In the genomic region with DNA sequence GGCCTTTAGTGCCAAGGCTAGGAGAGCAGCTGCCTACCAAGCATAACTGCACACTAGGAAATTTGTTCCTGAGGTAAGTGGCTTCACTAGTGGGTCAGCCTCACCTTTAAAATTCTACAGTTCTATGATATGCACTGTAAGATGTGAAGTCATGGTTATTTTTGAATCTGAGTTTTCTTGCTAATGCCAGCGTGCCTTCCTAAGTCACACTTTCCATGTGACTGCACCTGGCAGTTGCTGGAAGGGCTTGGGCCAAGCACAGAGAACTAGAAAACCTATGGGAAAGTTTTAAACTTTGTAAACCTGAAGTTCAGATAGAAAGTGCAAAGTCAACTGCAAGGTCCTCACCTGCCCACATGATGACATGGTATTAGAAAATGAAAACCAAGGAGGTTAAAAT, we compare ENCODE assay signal across 32 cellular contexts. TPM values are rescaled to one million over a fixed set of nuclear protein-coding genes. Genes with fewer than 3 reads are reported as not detected.
"Had no signal": no experiment of that assay in that cellular context is flagged by ENCODE, and none has a peak within 500 bp of the region (broad histone marks: within the 10 kb centered on the region; RNA-seq: fewer than 3 reads in every experiment).

No MANE protein-coding gene starts in this region.

- DNase-seq: activated B cell treated with CpG ODN at 0.5 μM for 24 hours; activated CD4-positive, alpha-beta memory T cell treated with anti-CD3 and anti-CD28 coated beads for 36 hours; activated CD4-positive, alpha-beta T cell treated with anti-CD3 and anti-CD28 coated beads for 4 hours; activated CD4-positive, alpha-beta T cell treated with anti-CD3 and anti-CD28 coated beads, Interleukin-2, amount 10 ng/mL, durations not matched to agents 24 days and 14 days; activated CD4-positive, alpha-beta T cell treated with anti-CD3 and anti-CD28 coated beads, Interleukin-2, amount 50 U/mL, for 1 hour; activated CD4-positive, alpha-beta T cell treated with anti-CD3 and anti-CD28 coated beads, Interleukin-2, amount 50 U/mL, for 4 hours; activated CD4-positive, CD25-positive, alpha-beta regulatory T cell treated with anti-CD3 and anti-CD28 coated beads, Interleukin-2, amount 50 U/mL, for 72 hours; activated CD8-positive, alpha-beta memory T cell treated with anti-CD3 and anti-CD28 coated beads, Interleukin-2, amount 50 U/mL, for 4 hours; activated CD8-positive, alpha-beta T cell treated with anti-CD3 and anti-CD28 coated beads for 36 hours; activated effector memory CD4-positive, alpha-beta T cell treated with anti-CD3 and anti-CD28 coated beads, Interleukin-2, amount 50 U/mL, for 16 hours; activated gamma-delta T cell treated with Interleukin-2 at 50 U/mL for 16 hours; activated naive CD4-positive, alpha-beta T cell; activated naive CD4-positive, alpha-beta T cell treated with anti-CD3 and anti-CD28 coated beads for 36 hours; activated naive CD4-positive, alpha-beta T cell treated with anti-CD3 and anti-CD28 coated beads, Interleukin-2, amount 50 U/mL, for 16 hours; activated naive CD8-positive, alpha-beta T cell treated with anti-CD3 and anti-CD28 coated beads for 36 hours; activated T-cell treated with anti-CD3 and anti-CD28 coated beads for 4 hours; activated T-cell treated with anti-CD3 and anti-CD28 coated beads, Interleukin-2, amount 50 U/mL, for 1 hour; activated T-cell treated with anti-CD3 and anti-CD28 coated beads, Interleukin-2, amount 50 U/mL, for 4 hours; activated T-cell treated with anti-CD3 and anti-CD28 coated beads, Interleukin-2, amount 50 U/mL, for 72 hours; adrenal gland; amniotic stem cell; aorta; body of pancreas; brain microvascular endothelial cell; central memory CD4-positive, alpha-beta T cell; T-helper 1 cell; T-helper 2 cell; T-helper 9 cell had no signal

- H3K27ac ChIP-seq: adrenal gland, body of pancreas, brain microvascular endothelial cell, VCaP had no signal

- H3K36me3 ChIP-seq: adrenal gland, brain microvascular endothelial cell, breast epithelium had no signal

- H3K4me1 ChIP-seq: breast epithelium had no signal

- H3K27me3 ChIP-seq: adrenal gland, body of pancreas, brain microvascular endothelial cell, breast epithelium had no signal

- H3K4me3 ChIP-seq: adrenal gland, body of pancreas, breast epithelium had no signal

- ATAC-seq: activated CD8-positive, alpha-beta T cell treated with anti-CD3 and anti-CD28 coated beads for 36 hours; activated naive CD4-positive, alpha-beta T cell treated with anti-CD3 and anti-CD28 coated beads, Interleukin-2, amount 50 U/mL, for 72 hours; activated T-cell treated with anti-CD3 and anti-CD28 coated beads, Interleukin-2, amount 50 U/mL, for 4 hours; activated T-cell treated with anti-CD3 and anti-CD28 coated beads, Interleukin-2, amount 50 U/mL, for 72 hours; activated T-helper 17 cell treated with anti-CD3 and anti-CD28 coated beads, Interleukin-2, amount 50 U/mL, for 72 hours; body of pancreas had no signal

- H3K9me3 ChIP-seq: adrenal gland, body of pancreas, breast epithelium had no signal

RNA-seq across cellular contexts. Expression of gene STEAP1B, which starts 42.5 kb away (rescaled TPM):
- total RNA-seq: activated CD4-positive, alpha-beta memory T cell treated with anti-CD3 and anti-CD28 coated beads for 36 hours; activated CD8-positive, alpha-beta T cell treated with anti-CD3 and anti-CD28 coated beads for 36 hours; activated naive CD4-positive, alpha-beta T cell treated with anti-CD3 and anti-CD28 coated beads, Interleukin-2, amount 50 U/mL, for 72 hours had no signal
